ENCODE assay signal across 13 cellular contexts in the genomic region with DNA sequence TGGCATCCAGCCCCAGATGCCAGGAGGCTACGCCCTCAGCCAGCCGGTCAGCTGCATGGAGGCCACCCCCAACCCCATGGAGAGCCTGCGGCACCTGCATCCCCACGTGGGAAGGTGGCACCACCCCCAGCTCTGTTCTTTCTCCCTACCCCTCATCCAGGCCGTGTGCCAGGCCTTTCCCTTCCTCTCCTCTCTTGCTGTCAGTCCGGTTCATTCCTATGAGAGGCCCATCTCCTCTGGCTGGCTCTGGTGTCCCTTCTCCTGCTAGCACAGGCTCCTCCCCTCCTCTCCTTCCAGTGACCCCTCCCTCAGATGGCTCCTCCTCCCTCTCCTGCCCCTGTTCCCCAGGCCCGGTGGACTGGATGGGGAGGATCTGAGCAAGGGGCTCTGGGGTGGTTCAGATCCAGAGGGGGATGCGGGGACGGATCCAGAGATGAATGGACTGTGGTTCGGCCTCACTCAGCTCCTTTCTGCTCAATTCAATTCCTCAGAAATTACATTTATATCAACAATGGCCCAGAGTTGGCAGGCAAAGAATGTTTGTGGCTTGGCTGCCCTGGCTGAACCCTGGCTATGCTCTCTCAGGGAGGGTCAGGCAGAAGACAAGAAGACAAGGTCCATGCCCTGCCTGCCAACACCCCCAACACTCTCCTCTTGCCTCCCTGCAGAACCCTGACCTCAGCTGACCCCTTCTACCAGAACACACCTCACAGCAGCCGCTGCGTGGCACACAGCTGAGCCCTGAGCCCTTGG. TPM values are rescaled to one million over a fixed set of nuclear protein-coding genes. Genes with fewer than 3 reads are reported as not detected.
A peak's percentile ranks its signal among the peaks of the same experiment; 100 is the strongest.
DNase-seq lines count a peak whose midpoint lies in the region; ATAC-seq and TF ChIP-seq lines count a peak whose summit lies in the region.
"Had no signal": no experiment of that assay in that cellular context is flagged by ENCODE, and none has a peak within 500 bp of the region (broad histone marks: within the 10 kb centered on the region; RNA-seq: fewer than 3 reads in every experiment).

No MANE protein-coding gene starts in this region.

- H3K4me1 Mint-ChIP-seq in glutamatergic neuron (ENCODE audit: low read depth, unreplicated experiment) (peaks cover 49% of the 10 kb centered on the region), natural killer cell (no peaks in the 10 kb centered on the region)

- H3K36me3 ChIP-seq in Panc1 (ENCODE audit: control insufficient read depth, insufficient read depth, low read length) (no peaks in the 10 kb centered on the region), ovary (no peaks in the 10 kb centered on the region)

- DNase-seq in DMS53 treated with DMSO at 0.1 percent for 48 hours (lab: John Stamatoyannopoulos, UW; ENCODE audit: unreplicated experiment), result peak; percentile 74
- DNase-seq in Panc1 (ENCODE audit: low read depth, low spot score), result no peak
- no peak for DNase-seq in glutamatergic neuron
- DNase-seq in ovary, result peak in 4 of 5 donors; percentile 29 to 70 (median 48)
- no peak for DNase-seq in natural killer cell
- no peak for DNase-seq in GM10248 (ENCODE audit: extremely low spot score)
- DNase-seq: activated CD4-positive, CD25-positive, alpha-beta regulatory T cell treated with anti-CD3 and anti-CD28 coated beads, Interleukin-2, amount 50 U/mL, for 72 hours; DMS79; NCI-H748 treated with DMSO at 0.1 percent for 48 hours had no signal

- H3K9me3 Mint-ChIP-seq in glutamatergic neuron (ENCODE audit: unreplicated experiment) (peaks cover 13% of the 10 kb centered on the region), natural killer cell (no peaks in the 10 kb centered on the region)
- H3K9me3 Mint-ChIP-seq: activated naive CD4-positive, alpha-beta T cell treated with anti-CD3 and anti-CD28 coated beads, Interleukin-2, amount 50 U/mL, for 72 hours had no signal

- H3K9me3 ChIP-seq in Panc1 (ENCODE audit: control insufficient read depth, insufficient read depth, low read depth, low read length) (no peaks in the 10 kb centered on the region), ovary (no peaks in the 10 kb centered on the region)

- BruUV-seq in Panc1 (replicated peaks; lab: Mats Ljungman, UMichigan), result no TSS peak

- POLR2A ChIA-PET in Panc1 (lab: Charles Lee) (no interaction called here), GM10248 (lab: Yijun Ruan, JAX) (no interaction called here)

- H3K4me1 ChIP-seq in Panc1 (ENCODE audit: control insufficient read depth, insufficient read depth, low read length) (peaks cover 23% of the 10 kb centered on the region), ovary (ENCODE audit: insufficient read depth) (peaks cover 18% of the 10 kb centered on the region)

- TF ChIP-seq POLR2A in ovary (IDR thresholded peaks at IDR 0.05), result no peak

- TF ChIP-seq CTCF in Panc1 (IDR thresholded peaks at IDR 0.05), result no peak
- TF ChIP-seq CTCF in glutamatergic neuron (IDR thresholded peaks at IDR 0.05; ENCODE audit: partially characterized antibody, unreplicated experiment), result no peak
- TF ChIP-seq CTCF in ovary (IDR thresholded peaks at IDR 0.05), result no peak
- TF ChIP-seq CTCF in natural killer cell (IDR thresholded peaks at IDR 0.05), result no peak
- no peak for TF ChIP-seq CTCF in GM10248 (IDR thresholded peaks at IDR 0.05; ENCODE audit: control extremely low read depth, extremely low read depth, low read depth, missing control alignments)

- H3K27ac ChIP-seq in Panc1 (ENCODE audit: low read length) (no peak overlapping the region; the same call in 1 of the 2 replicates), ovary (peak overlapping the region in 1 of 2 donors; percentile 35)

- peak overlapping the region; percentile 62 for H3K27ac Mint-ChIP-seq in glutamatergic neuron (ENCODE audit: unreplicated experiment)
- no peak overlapping the region for H3K27ac Mint-ChIP-seq in natural killer cell

- ATAC-seq in Panc1, result peak; percentile 47
- no peak for ATAC-seq in natural killer cell
- ATAC-seq in GM18498 (IDR thresholded peaks at IDR 0.05; ENCODE audit: unreplicated experiment), result no peak
- ATAC-seq in GM21723 (IDR thresholded peaks at IDR 0.05; ENCODE audit: unreplicated experiment), result no peak
- ATAC-seq: activated naive CD4-positive, alpha-beta T cell treated with anti-CD3 and anti-CD28 coated beads, Interleukin-2, amount 50 U/mL, for 72 hours had no signal

- intact Hi-C loops in Panc1 (cut with micrococcal nuclease; ENCODE audit: unreplicated experiment) (no loop called here), ovary (cut with DNase I) (no loop called here), natural killer cell (cut with micrococcal nuclease) (no loop called here)

- TF ChIP-seq EP300 in ovary (IDR thresholded peaks at IDR 0.05), result no peak

- H3K4me3 ChIP-seq in Panc1 (ENCODE audit: low read depth in 2 of 2, low read length in 2 of 2) (no peak overlapping the region), ovary (no peak overlapping the region)

- 32 to 40% (median 34%) methylated on average over 12 of the region's 12 CpGs for WGBS in ovary, 3 donors

- H3K27me3 ChIP-seq in Panc1 (ENCODE audit: control insufficient read depth, insufficient read depth, low read length) (no peaks in the 10 kb centered on the region), ovary (no peaks in the 10 kb centered on the region)

- peaks cover 20% of the 10 kb centered on the region for H3K27me3 Mint-ChIP-seq in glutamatergic neuron (ENCODE audit: unreplicated experiment)
- H3K27me3 Mint-ChIP-seq in natural killer cell (ENCODE audit: low read depth in 2 of 2), result no peaks in the 10 kb centered on the region

- H3K4me3 Mint-ChIP-seq in glutamatergic neuron (ENCODE audit: unreplicated experiment), result peak overlapping the region; percentile 81
- no peak overlapping the region for H3K4me3 Mint-ChIP-seq in natural killer cell

- H3K36me3 Mint-ChIP-seq in glutamatergic neuron (ENCODE audit: unreplicated experiment) (no peaks in the 10 kb centered on the region), natural killer cell (no peaks in the 10 kb centered on the region)
- H3K36me3 Mint-ChIP-seq: activated naive CD4-positive, alpha-beta T cell treated with anti-CD3 and anti-CD28 coated beads, Interleukin-2, amount 50 U/mL, for 72 hours had no signal

- CTCF ChIA-PET in Panc1 (lab: Charles Lee) (interaction anchor here (1.0 to 1.2 kb wide), 2 partner anchors 55 to 148 kb away, joined by 4 to 14 read pairs; no protein-coding TSS in a partner anchor), GM10248 (lab: Yijun Ruan, JAX) (interaction anchor here (0.6 to 1.6 kb wide), 4 partner anchors 11 to 123 kb away, joined by 3 to 6 read pairs (median 4); no protein-coding TSS in a partner anchor)

- in situ Hi-C loops in Panc1 (cut with HindIII; ENCODE audit: low pct_unique_long_range_greater_than_20kb, low sequenced_read_pairs), result no loop called here

RNA-seq across cellular contexts. Expression of a gene that starts 18.5 kb away (rescaled TPM):
- 0.23 TPM for total RNA-seq in Panc1 (2021; ENCODE audit: unreplicated experiment)
- polyA plus RNA-seq in Panc1 (2012; ENCODE audit: insufficient read length), result 0.17 TPM
- total RNA-seq in glutamatergic neuron (ENCODE audit: unreplicated experiment), result 8.2 TPM
- 10 to 100 TPM in 1 of 7 donors, 1 to 10 TPM in 3, under 1 TPM in 3; 0.45 to 23.0 (median 1.4) TPM for total RNA-seq in ovary
- 1 to 10 TPM in 1 of 2 donors, under 1 TPM in 1; 0.48 to 1.7 TPM for polyA plus RNA-seq in ovary
- total RNA-seq in natural killer cell, result not detected
- total RNA-seq: activated naive CD4-positive, alpha-beta T cell treated with anti-CD3 and anti-CD28 coated beads, Interleukin-2, amount 50 U/mL, for 72 hours; urinary bladder had no signal

Comparison
In these comparisons a context has a peak if more than half of its experiments do, and no peak if none do; other contexts are left out.
1. DNase-seq: peak in DMS53 treated with DMSO at 0.1 percent for 48 hours (single experiment) and ovary (4 of 5); none in Panc1 (single experiment), glutamatergic neuron (single experiment), natural killer cell (single experiment) and GM10248 (single experiment).